In the genomic region with DNA sequence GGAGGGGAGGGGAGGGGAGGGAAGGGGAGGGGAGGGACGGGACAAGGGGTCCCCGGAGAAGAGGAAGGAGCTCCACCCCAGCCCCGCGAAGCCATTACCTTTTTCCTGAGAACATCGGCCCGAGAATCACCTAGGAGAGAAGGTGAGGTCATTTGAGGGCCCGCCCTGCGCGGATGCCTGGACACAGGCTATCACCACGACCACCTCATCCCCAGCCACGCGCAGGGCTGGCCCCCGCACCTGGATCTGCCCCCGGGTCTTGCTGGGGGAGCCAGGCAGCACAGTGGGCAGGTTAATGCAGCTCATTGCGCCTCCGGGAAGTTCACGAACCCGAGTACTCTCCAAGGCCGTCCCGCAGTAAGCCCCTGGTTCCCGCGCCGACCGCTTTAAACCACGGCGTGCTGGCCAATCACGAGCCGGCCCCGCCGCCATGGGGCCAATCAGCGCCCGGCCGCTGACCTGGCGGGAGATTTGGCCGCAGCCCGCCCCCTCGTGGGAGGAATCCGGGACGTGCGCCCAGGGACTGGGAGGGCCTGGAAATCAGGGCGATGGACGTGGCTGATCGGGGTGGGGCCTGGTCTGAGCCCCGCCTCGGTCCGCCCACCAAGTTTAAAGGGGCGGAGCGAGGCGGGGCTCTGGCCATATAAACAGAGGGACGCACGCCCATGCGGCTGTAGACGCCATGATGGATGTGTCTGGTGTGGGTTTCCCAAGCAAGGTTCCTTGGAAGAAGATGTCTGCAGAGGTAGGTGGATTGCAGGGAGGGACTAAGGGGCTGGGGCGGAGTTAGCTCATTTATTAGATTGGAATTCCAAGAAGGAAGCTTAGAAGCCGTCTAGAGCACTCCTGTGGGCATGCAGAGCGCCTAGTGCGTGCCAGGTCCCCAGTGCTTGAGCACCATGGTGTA, we compare ENCODE assay signal across 8 cellular contexts. TPM values are rescaled to one million over a fixed set of nuclear protein-coding genes. Genes with fewer than 3 reads are reported as not detected.
DNase-seq lines count a peak whose midpoint lies in the region; ATAC-seq and TF ChIP-seq lines count a peak whose summit lies in the region.

A gene with protein sequence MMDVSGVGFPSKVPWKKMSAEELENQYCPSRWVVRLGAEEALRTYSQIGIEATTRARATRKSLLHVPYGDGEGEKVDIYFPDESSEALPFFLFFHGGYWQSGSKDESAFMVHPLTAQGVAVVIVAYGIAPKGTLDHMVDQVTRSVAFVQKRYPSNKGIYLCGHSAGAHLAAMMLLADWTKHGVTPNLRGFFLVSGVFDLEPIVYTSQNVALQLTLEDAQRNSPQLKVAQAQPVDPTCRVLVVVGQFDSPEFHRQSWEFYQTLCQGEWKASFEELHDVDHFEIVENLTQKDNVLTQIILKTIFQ (plus strand): TSS at position 674 of the 907 bp plus-strand sequence. CDS start 9 bp downstream, at position 683.
A gene with protein sequence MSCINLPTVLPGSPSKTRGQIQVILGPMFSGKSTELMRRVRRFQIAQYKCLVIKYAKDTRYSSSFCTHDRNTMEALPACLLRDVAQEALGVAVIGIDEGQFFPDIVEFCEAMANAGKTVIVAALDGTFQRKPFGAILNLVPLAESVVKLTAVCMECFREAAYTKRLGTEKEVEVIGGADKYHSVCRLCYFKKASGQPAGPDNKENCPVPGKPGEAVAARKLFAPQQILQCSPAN (minus strand): TSS at position 364 of the 907 bp plus-strand sequence. CDS start 58 bp downstream, at position 306.

- H2AFZ ChIP-seq in KMS-11 (ENCODE audit: low read depth) = peak within 1 kb of the TSS; percentile 55; the same call in 1 of the 2 replicates
- peak within 1 kb of the TSS; percentile 95 for H2AFZ ChIP-seq in fibroblast of lung (ENCODE audit: low read length)

- H3K27me3 ChIP-seq in DOHH2 (ENCODE audit: control insufficient read depth, low read length) (no peaks in the 10 kb centered on the region), KMS-11 (ENCODE audit: insufficient read depth, low read depth) (no peaks in the 10 kb centered on the region), fibroblast of lung (ENCODE audit: control insufficient read depth, insufficient read depth, low read length) (no peaks in the 10 kb centered on the region)

- peak; percentile 51 for TF ChIP-seq CTCF in DOHH2 (IDR thresholded peaks at IDR 0.05; ENCODE audit: low read depth, low read length, poor library complexity, severe bottlenecking)
- TF ChIP-seq CTCF in KMS-11 (conservative IDR thresholded peaks at IDR 0.05; ENCODE audit: low read depth, low read length) = peak; percentile 87
- TF ChIP-seq CTCF in fibroblast of lung (conservative IDR thresholded peaks at IDR 0.05 in 1 of 2, IDR thresholded peaks at IDR 0.05 in 1 of 2; ENCODE audit: low read depth in 1 of 2, low read length in 2 of 2) = peak; percentile 67 to 78

- H3K9ac ChIP-seq in KMS-11 (peak within 1 kb of the TSS; percentile 67; the same call in 1 of the 2 replicates), fibroblast of lung (ENCODE audit: insufficient read depth, low read length) (peak within 1 kb of the TSS; percentile 72)

- no peaks in the 10 kb centered on the region for H3K9me3 Mint-ChIP-seq in naive thymus-derived CD8-positive, alpha-beta T cell

- H3K27me3 Mint-ChIP-seq in naive thymus-derived CD8-positive, alpha-beta T cell = no peaks in the 10 kb centered on the region

- no peaks in the 10 kb centered on the region for H3F3A ChIP-seq in DOHH2 (ENCODE audit: control insufficient read depth, insufficient read depth)

- POLR2A ChIA-PET in naive thymus-derived CD8-positive, alpha-beta T cell (lab: Charles Lee) = interaction anchor here (0.5 to 1.2 kb wide), 5 partner anchors 14 to 741 kb away, joined by 3 to 4 read pairs (median 3); no protein-coding TSS in a partner anchor

- no peaks in the 10 kb centered on the region for H3K36me3 Mint-ChIP-seq in naive thymus-derived CD8-positive, alpha-beta T cell

- peak within 1 kb of the TSS; percentile 76 for H3K27ac ChIP-seq in DOHH2 (ENCODE audit: low read depth, low read length)
- H3K27ac ChIP-seq in KMS-11 = peak within 1 kb of the TSS; percentile 38; the same call in 1 of the 2 replicates
- H3K27ac ChIP-seq in fibroblast of lung (ENCODE audit: insufficient read depth, low read length) = peak within 1 kb of the TSS; percentile 76

- H4K20me1 ChIP-seq in DOHH2 (ENCODE audit: control insufficient read depth, insufficient read depth, low read depth, low read length) = peaks cover 17% of the 10 kb centered on the region
- H4K20me1 ChIP-seq in KMS-11 (ENCODE audit: insufficient read depth) = no peaks in the 10 kb centered on the region
- H4K20me1 ChIP-seq in fibroblast of lung (ENCODE audit: control insufficient read depth, extremely low read depth, insufficient read depth, low read length) = no peaks in the 10 kb centered on the region

- H3K4me3 ChIP-seq in DOHH2 (ENCODE audit: low read length) (peak within 1 kb of the TSS; percentile 100), KMS-11 (IDR thresholded peaks at IDR 0.05; ENCODE audit: insufficient read depth, low read depth, low read length) (no peak within 1 kb of the TSS), fibroblast of lung (replicated peaks in 1 of 4; ENCODE audit: control extremely low read depth in 1 of 4, insufficient read depth in 1 of 4, low read depth in 3 of 4, low read length in 4 of 4) (peak within 1 kb of the TSS; percentile 67 to 89 (median 78))

- H3K4me2 ChIP-seq in DOHH2 (ENCODE audit: low read length) (peak within 1 kb of the TSS; percentile 97), KMS-11 (peak within 1 kb of the TSS; percentile 91), fibroblast of lung (ENCODE audit: extremely low read depth, insufficient read depth, low read length) (peak within 1 kb of the TSS; percentile 93)

- H3K79me2 ChIP-seq in DOHH2 (ENCODE audit: control insufficient read depth, low read length) (peaks cover 97% of the 10 kb centered on the region), KMS-11 (ENCODE audit: insufficient read depth, low read depth) (peaks cover 92% of the 10 kb centered on the region), fibroblast of lung (ENCODE audit: control insufficient read depth, insufficient read depth, low read length) (peaks cover 6% of the 10 kb centered on the region)

- peaks cover 73% of the 10 kb centered on the region for H3K4me1 ChIP-seq in DOHH2 (ENCODE audit: control insufficient read depth, low read length)
- peaks cover 63% of the 10 kb centered on the region for H3K4me1 ChIP-seq in KMS-11 (ENCODE audit: low read depth, poor library complexity, severe bottlenecking)
- peaks cover 4% of the 10 kb centered on the region for H3K4me1 ChIP-seq in fibroblast of lung (ENCODE audit: control insufficient read depth, extremely low read depth, insufficient read depth, low read length)

- peak; percentile 86 for ATAC-seq in GM21737 (IDR thresholded peaks at IDR 0.05; ENCODE audit: unreplicated experiment)
- ATAC-seq in naive thymus-derived CD8-positive, alpha-beta T cell = peak; percentile 91 to 94

- H3K27ac Mint-ChIP-seq in naive thymus-derived CD8-positive, alpha-beta T cell = peak within 1 kb of the TSS in 6 of 10 donors; percentile 10 to 70 (median 58)

- H3K9me3 ChIP-seq in DOHH2 (ENCODE audit: control insufficient read depth, insufficient read depth, low read length) (no peaks in the 10 kb centered on the region), fibroblast of lung (ENCODE audit: control insufficient read depth, insufficient read depth, low read depth, low read length) (no peaks in the 10 kb centered on the region)

- H3K36me3 ChIP-seq in DOHH2 (ENCODE audit: control insufficient read depth, low read length) (peaks cover 76% of the 10 kb centered on the region), KMS-11 (ENCODE audit: insufficient read depth) (peaks cover 8% of the 10 kb centered on the region; the same call in 1 of the 2 replicates), fibroblast of lung (ENCODE audit: control insufficient read depth, insufficient read depth, low read length) (peaks cover 6% of the 10 kb centered on the region)

- DNase-seq in RKO (ENCODE audit: low spot score) = peak; percentile 95
- DNase-seq in activated T-helper 1 cell treated with Interleukin-2 at 50 U/mL for 16 hours (ENCODE audit: low read depth) = peak; percentile 70
- peak; percentile 93 to 96 for DNase-seq in fibroblast of lung (ENCODE audit: low read depth in 2 of 2)
- peak; percentile 52 to 77 (median 64) for DNase-seq in naive thymus-derived CD8-positive, alpha-beta T cell
- peak in 5 of 6 experiments; percentile 56 to 79 (median 70) for DNase-seq in stimulated activated naive CD4-positive, alpha-beta T cell (lab: John Stamatoyannopoulos, UW)

- peak within 1 kb of the TSS; percentile 73 to 89 (median 85) for H3K4me3 Mint-ChIP-seq in naive thymus-derived CD8-positive, alpha-beta T cell

- peaks cover 5 to 17% (median 10%) of the 10 kb centered on the region in 4 donors for H3K4me1 Mint-ChIP-seq in naive thymus-derived CD8-positive, alpha-beta T cell

- H3K9me2 ChIP-seq in DOHH2 (replicated peaks; ENCODE audit: control insufficient read depth, low read length) = no peaks in the 10 kb centered on the region

RNA-seq across cellular contexts. Expression of the first gene that starts in this region (rescaled TPM):
- total RNA-seq in fibroblast of lung = 24.1 and 29.2 TPM in 2 replicates
- 20.9 and 28.1 TPM in 2 replicates for polyA plus RNA-seq in fibroblast of lung
- 24.8 and 38.7 TPM in 2 replicates for polyA plus RNA-seq in fibroblast of lung (2012)
- polyA minus RNA-seq in fibroblast of lung (ENCODE audit: low replicate concordance) = 25.2 and 49.0 TPM in 2 replicates
- 1 to 10 TPM; 1.8 to 2.4 TPM for total RNA-seq in naive thymus-derived CD8-positive, alpha-beta T cell
- polyA plus RNA-seq in naive thymus-derived CD8-positive, alpha-beta T cell = 1 to 10 TPM in 2 of 3 donors, under 1 TPM in 1; 0.41 to 1.7 (median 1.6) TPM

RNA-seq across cellular contexts. Expression of the second gene that starts in this region (rescaled TPM):
- 7.7 and 69.2 TPM in 2 replicates for total RNA-seq in fibroblast of lung
- polyA plus RNA-seq in fibroblast of lung = 40.6 and 138 TPM in 2 replicates
- polyA plus RNA-seq in fibroblast of lung (2012) = 52.7 and 151 TPM in 2 replicates
- 125 and 169 TPM in 2 replicates for polyA minus RNA-seq in fibroblast of lung (ENCODE audit: low replicate concordance)
- not detected for total RNA-seq in naive thymus-derived CD8-positive, alpha-beta T cell
- 1 to 10 TPM in 1 of 3 donors, under 1 TPM in 1, not detected in 1; 0.18 to 1.1 TPM for polyA plus RNA-seq in naive thymus-derived CD8-positive, alpha-beta T cell

Comparison
In these comparisons a context has a peak if more than half of its experiments do, and no peak if none do; other contexts are left out.
1. RNA of the first gene that starts in this region (polyA plus RNA-seq): 20.9 to 38.7 TPM in fibroblast of lung; 0.41 to 1.7 TPM in naive thymus-derived CD8-positive, alpha-beta T cell; every median in the first group is over 4 times any median in the second.
2. RNA of the second gene that starts in this region (polyA plus RNA-seq): 40.6 to 151 TPM in fibroblast of lung; 0.18 to 1.1 TPM in naive thymus-derived CD8-positive, alpha-beta T cell; every median in the first group is over 10 times any median in the second.
3. Peak in every context shown above with its lines, with median percentiles within 50 percentile points of each other: H3K27ac ChIP-seq, H3K4me2 ChIP-seq, CTCF ChIP-seq and DNase-seq.